In the genomic region with DNA sequence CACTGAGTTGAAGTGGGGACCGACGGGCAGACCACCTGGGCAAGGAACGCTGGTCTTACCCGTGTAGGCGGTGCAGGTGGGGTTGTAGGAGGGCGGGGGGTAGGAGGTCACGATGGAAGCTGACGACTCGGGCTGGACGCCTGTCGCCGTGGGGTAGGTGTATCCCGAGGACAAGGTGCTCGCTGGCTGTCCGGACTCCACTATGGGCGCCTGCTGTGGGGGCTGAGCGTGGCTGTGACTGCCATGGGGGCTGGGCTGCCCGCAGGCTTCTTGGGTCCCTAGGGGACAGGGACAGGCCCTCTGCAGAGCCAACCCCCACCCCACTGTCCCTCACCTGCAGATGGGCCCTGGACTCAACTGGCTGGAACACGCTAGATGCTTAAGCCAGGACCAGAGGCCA, we compare ENCODE assay signal across 1 cellular context.
TF ChIP-seq lines count a peak whose summit lies in the region.

No MANE protein-coding gene starts in this region.

TF ChIP-seq in IMR-90, 13 proteins besides CTCF, POLR2A, EP300 and RAD21:
- TF ChIP-seq USF2 (IDR thresholded peaks at IDR 0.05; ENCODE audit: low read depth, low read length): no peak
- TF ChIP-seq CEBPB (IDR thresholded peaks at IDR 0.05; ENCODE audit: low read depth, low read length): no peak
- no peak for TF ChIP-seq RFX5 (IDR thresholded peaks at IDR 0.05; ENCODE audit: low read depth, low read length)
- TF ChIP-seq MAFK (IDR thresholded peaks at IDR 0.05; ENCODE audit: low read depth, low read length): no peak
- TF ChIP-seq ELK1 (IDR thresholded peaks at IDR 0.05; ENCODE audit: borderline replicate concordance, low read depth, low read length): no peak
- TF ChIP-seq NFE2L2 (IDR thresholded peaks at IDR 0.05; ENCODE audit: low read depth, low read length): no peak
- no peak for TF ChIP-seq MXI1 (IDR thresholded peaks at IDR 0.05; ENCODE audit: borderline replicate concordance, low read depth, low read length)
- no peak for TF ChIP-seq BHLHE40 (IDR thresholded peaks at IDR 0.05; ENCODE audit: low read depth, low read length)
- no peak for TF ChIP-seq FOS (IDR thresholded peaks at IDR 0.05; ENCODE audit: low read depth, low read length)
- no peak for TF ChIP-seq CHD1 (IDR thresholded peaks at IDR 0.05; ENCODE audit: low read depth, low read length)
- TF ChIP-seq MAZ (IDR thresholded peaks at IDR 0.05; ENCODE audit: borderline replicate concordance, low read depth, low read length): no peak
- TF ChIP-seq SMC3 (IDR thresholded peaks at IDR 0.05; ENCODE audit: low read depth, low read length): no peak
- TF ChIP-seq RCOR1 (IDR thresholded peaks at IDR 0.05; ENCODE audit: insufficient replicate concordance, low read length): no peak
